Comparison of ENCODE assay signal across 10 cellular contexts in the genomic region with DNA sequence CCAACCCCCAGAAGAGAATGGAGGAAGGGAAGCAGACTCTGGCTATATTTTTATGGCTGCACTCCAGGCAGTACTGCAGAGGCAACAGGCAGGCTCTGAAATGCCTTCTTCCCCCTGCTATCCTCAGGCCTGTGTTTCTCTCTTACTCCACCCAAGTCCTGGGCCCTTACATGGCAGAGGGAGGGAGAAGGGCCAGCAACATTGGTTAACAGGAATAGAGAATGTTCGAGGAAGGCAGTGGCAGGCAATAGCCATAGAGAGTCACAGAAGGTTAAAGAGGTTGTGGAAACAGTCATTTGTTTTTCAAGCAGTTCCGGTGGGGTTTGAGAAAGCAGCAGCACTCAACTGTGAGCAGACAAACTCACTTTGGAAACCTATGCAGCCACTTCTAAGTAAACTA. TPM values are rescaled to one million over a fixed set of nuclear protein-coding genes. Genes with fewer than 3 reads are reported as not detected.
DNase-seq lines count a peak whose midpoint lies in the region; ATAC-seq, FAIRE-seq and TF ChIP-seq lines count a peak whose summit lies in the region.
"Had no signal": no experiment of that assay in that cellular context is flagged by ENCODE, and none has a peak within 500 bp of the region (broad histone marks: within the 10 kb centered on the region; RNA-seq: fewer than 3 reads in every experiment).

No MANE protein-coding gene starts in this region.

- no peaks in the 10 kb centered on the region for H3K79me2 ChIP-seq in endothelial cell of umbilical vein (ENCODE audit: control insufficient read depth, insufficient read depth, low read length)

- dilution Hi-C loops in endothelial cell of umbilical vein (cut with MboI; ENCODE audit: extremely low pct_ligation_motif_present, low sequenced_read_pairs): no loop called here

- CTCF ChIA-PET in endothelial cell of umbilical vein (lab: Charles Lee) (no interaction called here), RWPE1 (lab: Yijun Ruan, JAX) (no interaction called here)

- no peaks in the 10 kb centered on the region for H3K9me1 ChIP-seq in endothelial cell of umbilical vein (replicated peaks; ENCODE audit: control insufficient read depth, extremely low read depth, insufficient read depth, low read length)

- no TSS peak for BruUV-seq in endothelial cell of umbilical vein (replicated peaks; lab: Mats Ljungman, UMichigan)

- H3K4me2 ChIP-seq in endothelial cell of umbilical vein (ENCODE audit: insufficient read depth, low read length): no peak overlapping the region
- H3K4me2 ChIP-seq: PC-9 had no signal

- H3K36me3 ChIP-seq in endothelial cell of umbilical vein (ENCODE audit: control insufficient read depth in 2 of 2, extremely low read depth in 1 of 2, insufficient read depth in 2 of 2, low read length in 2 of 2): no peaks in the 10 kb centered on the region

- H3K4me3 Mint-ChIP-seq in stimulated activated naive CD8-positive, alpha-beta T cell treated with anti-CD3 and anti-CD28 coated beads, Interleukin-15, amount 100 ng/mL, for 72 hours: no peak overlapping the region

- H3K9ac ChIP-seq in endothelial cell of umbilical vein (replicated peaks; ENCODE audit: extremely low read depth, insufficient read depth, low read length): no peak overlapping the region

- peaks cover 0 to 8% of the 10 kb centered on the region in 2 donors for H3K9me3 Mint-ChIP-seq in stimulated activated naive CD8-positive, alpha-beta T cell treated with anti-CD3 and anti-CD28 coated beads, Interleukin-15, amount 100 ng/mL, for 72 hours

- H3K27ac Mint-ChIP-seq in stimulated activated naive CD8-positive, alpha-beta T cell treated with anti-CD3 and anti-CD28 coated beads, Interleukin-15, amount 100 ng/mL, for 72 hours: peak overlapping the region in 1 of 2 donors; percentile 83

- intact Hi-C loops in endothelial cell of umbilical vein (cut with micrococcal nuclease): loop anchor here (1.0 to 2.0 kb wide), 2 partner anchors 14 kb away; no protein-coding TSS in a partner anchor

- H3K27ac ChIP-seq in endothelial cell of umbilical vein (ENCODE audit: insufficient read depth, low read depth, low read length) (no peak overlapping the region), RWPE1 (no peak overlapping the region)
- H3K27ac ChIP-seq: PC-9 had no signal

- POLR2A ChIA-PET in endothelial cell of umbilical vein (lab: Charles Lee): no interaction called here
- POLR2A ChIA-PET in RWPE1 (lab: Yijun Ruan, JAX; ENCODE audit: low non-redundant PET): no interaction called here

- no peak for DNase-seq in stimulated activated naive CD8-positive, alpha-beta T cell treated with anti-CD3 and anti-CD28 coated beads, Interleukin-15, amount 100 ng/mL, for 72 hours
- DNase-seq in stimulated activated naive CD8-positive, alpha-beta T cell treated with anti-CD3 and anti-CD28 coated beads, Interleukin-15, Interleukin-2, amounts not matched to agents 100 U/mL and 50 U/mL, for 24 hours: no peak
- DNase-seq in endothelial cell of umbilical vein (ENCODE audit: low read depth, low spot score) (peak; percentile 23), RKO (ENCODE audit: low spot score) (no peak), RWPE1 (ENCODE audit: low spot score) (no peak), NCI-H748 (lab: John Stamatoyannopoulos, UW; ENCODE audit: unreplicated experiment) (no peak)
- DNase-seq: COR-L47, PC-9 had no signal

- H3K4me1 ChIP-seq in endothelial cell of umbilical vein (ENCODE audit: control insufficient read depth, extremely low read depth, insufficient read depth, low read length): peaks cover 6% of the 10 kb centered on the region

- no peak for TF ChIP-seq POLR2A in endothelial cell of umbilical vein (IDR thresholded peaks at IDR 0.05; ENCODE audit: low read depth, low read length)

- H3K9me3 ChIP-seq in endothelial cell of umbilical vein (replicated peaks; ENCODE audit: control insufficient read depth, insufficient read depth, low read length): no peaks in the 10 kb centered on the region

- no peaks in the 10 kb centered on the region for H3K27me3 Mint-ChIP-seq in stimulated activated naive CD8-positive, alpha-beta T cell treated with anti-CD3 and anti-CD28 coated beads, Interleukin-15, amount 100 ng/mL, for 72 hours

- TF ChIP-seq CTCF in endothelial cell of umbilical vein (IDR thresholded peaks at IDR 0.05; ENCODE audit: extremely low read depth in 1 of 2, insufficient read depth in 1 of 2, low read depth in 1 of 2, low read length in 2 of 2) (no peak), RWPE1 (conservative IDR thresholded peaks at IDR 0.05; ENCODE audit: low read depth) (no peak)

- H4K20me1 ChIP-seq in endothelial cell of umbilical vein (replicated peaks; ENCODE audit: control insufficient read depth, extremely low read depth, insufficient read depth, low read length): no peaks in the 10 kb centered on the region

- ATAC-seq in stimulated activated naive CD8-positive, alpha-beta T cell treated with anti-CD3 and anti-CD28 coated beads, Interleukin-15, amount 100 ng/mL, for 72 hours: peak; percentile 43
- ATAC-seq in stimulated activated naive CD8-positive, alpha-beta T cell treated with anti-CD3 and anti-CD28 coated beads, Interleukin-15, Interleukin-2, amounts not matched to agents 100 U/mL and 50 U/mL, for 24 hours: no peak
- ATAC-seq in HG03159 (IDR thresholded peaks at IDR 0.05; ENCODE audit: unreplicated experiment) (peak; percentile 56), GM21576 (IDR thresholded peaks at IDR 0.05; ENCODE audit: unreplicated experiment) (no peak)

- peaks cover 36% of the 10 kb centered on the region for H3K4me1 Mint-ChIP-seq in stimulated activated naive CD8-positive, alpha-beta T cell treated with anti-CD3 and anti-CD28 coated beads, Interleukin-15, amount 100 ng/mL, for 72 hours

- H3K4me3 ChIP-seq in endothelial cell of umbilical vein (replicated peaks in 1 of 3; ENCODE audit: insufficient read depth in 1 of 3, low read depth in 1 of 3, low read length in 3 of 3): no peak overlapping the region
- H3K4me3 ChIP-seq: PC-9 had no signal

- peaks cover 0 to 2% of the 10 kb centered on the region in 2 experiments for H3K27me3 ChIP-seq in endothelial cell of umbilical vein (ENCODE audit: control insufficient read depth in 2 of 2, insufficient read depth in 2 of 2, low read length in 2 of 2)

- FAIRE-seq in endothelial cell of umbilical vein (lab: Jason Lieb, UNC): peak; percentile 47

- peak overlapping the region; percentile 82 for H2AFZ ChIP-seq in endothelial cell of umbilical vein (ENCODE audit: low read depth, low read length)
- H2AFZ ChIP-seq: PC-9 had no signal

TF ChIP-seq in endothelial cell of umbilical vein, 7 proteins besides CTCF, POLR2A, EP300 and RAD21:
- TF ChIP-seq, protein P1, sequence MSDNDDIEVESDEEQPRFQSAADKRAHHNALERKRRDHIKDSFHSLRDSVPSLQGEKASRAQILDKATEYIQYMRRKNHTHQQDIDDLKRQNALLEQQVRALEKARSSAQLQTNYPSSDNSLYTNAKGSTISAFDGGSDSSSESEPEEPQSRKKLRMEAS (IDR thresholded peaks at IDR 0.05; ENCODE audit: insufficient read depth, insufficient read length): no peak
- no peak for TF ChIP-seq FOS (IDR thresholded peaks at IDR 0.05; ENCODE audit: borderline replicate concordance, insufficient read depth, low read length)
- TF ChIP-seq POLR2AphosphoS5 (IDR thresholded peaks at IDR 0.05; ENCODE audit: insufficient read depth, low read depth, low read length): no peak
- no peak for TF ChIP-seq MYC (IDR thresholded peaks at IDR 0.05; ENCODE audit: low read depth, low read length)
- no peak for TF ChIP-seq EZH2 (IDR thresholded peaks at IDR 0.05; ENCODE audit: borderline replicate concordance, low read depth, low read length, severe bottlenecking)
- TF ChIP-seq JUN (IDR thresholded peaks at IDR 0.05; ENCODE audit: borderline replicate concordance, insufficient read depth, insufficient read length, low read depth): no peak
- no peak for TF ChIP-seq GATA2 (IDR thresholded peaks at IDR 0.05; ENCODE audit: insufficient read depth, insufficient read length, low read depth, low read length)
TF ChIP-seq in endothelial cell of umbilical vein: peak in this region for 0.

RNA-seq across cellular contexts. Expression of a gene that starts 15.1 kb away (rescaled TPM):
- total RNA-seq in endothelial cell of umbilical vein: 41.5 and 48.8 TPM in 2 replicates
- polyA plus RNA-seq in endothelial cell of umbilical vein: 17.9 and 20.9 TPM in 2 replicates
- 28.7 and 29.9 TPM in 2 replicates for polyA plus RNA-seq in endothelial cell of umbilical vein (2011; cell fraction: cytosol; rRNA removed)
- 31.4 and 43.1 TPM in 2 replicates for polyA plus RNA-seq in endothelial cell of umbilical vein (2011; cell fraction: nucleus; rRNA removed)
- polyA plus RNA-seq in endothelial cell of umbilical vein (2012): 40.4 and 47.3 TPM in 2 replicates
- polyA minus RNA-seq in endothelial cell of umbilical vein: 29.2 and 37.0 TPM in 2 replicates
- 32.5 TPM for polyA minus RNA-seq in endothelial cell of umbilical vein (2011; cell fraction: cytosol; rRNA and poly(A)+ RNA removed)
- polyA minus RNA-seq in endothelial cell of umbilical vein (2011; cell fraction: nucleus; rRNA and poly(A)+ RNA removed): 19.3 and 19.8 TPM in 2 replicates

Comparison
In these comparisons a context has a peak if more than half of its experiments do, and no peak if none do; other contexts are left out.
1. ATAC-seq: peak in stimulated activated naive CD8-positive, alpha-beta T cell treated with anti-CD3 and anti-CD28 coated beads, Interleukin-15, amount 100 ng/mL, for 72 hours (single experiment) and HG03159 (single experiment); none in stimulated activated naive CD8-positive, alpha-beta T cell treated with anti-CD3 and anti-CD28 coated beads, Interleukin-15, Interleukin-2, amounts not matched to agents 100 U/mL and 50 U/mL, for 24 hours (single experiment) and GM21576 (single experiment).